In the genomic region with DNA sequence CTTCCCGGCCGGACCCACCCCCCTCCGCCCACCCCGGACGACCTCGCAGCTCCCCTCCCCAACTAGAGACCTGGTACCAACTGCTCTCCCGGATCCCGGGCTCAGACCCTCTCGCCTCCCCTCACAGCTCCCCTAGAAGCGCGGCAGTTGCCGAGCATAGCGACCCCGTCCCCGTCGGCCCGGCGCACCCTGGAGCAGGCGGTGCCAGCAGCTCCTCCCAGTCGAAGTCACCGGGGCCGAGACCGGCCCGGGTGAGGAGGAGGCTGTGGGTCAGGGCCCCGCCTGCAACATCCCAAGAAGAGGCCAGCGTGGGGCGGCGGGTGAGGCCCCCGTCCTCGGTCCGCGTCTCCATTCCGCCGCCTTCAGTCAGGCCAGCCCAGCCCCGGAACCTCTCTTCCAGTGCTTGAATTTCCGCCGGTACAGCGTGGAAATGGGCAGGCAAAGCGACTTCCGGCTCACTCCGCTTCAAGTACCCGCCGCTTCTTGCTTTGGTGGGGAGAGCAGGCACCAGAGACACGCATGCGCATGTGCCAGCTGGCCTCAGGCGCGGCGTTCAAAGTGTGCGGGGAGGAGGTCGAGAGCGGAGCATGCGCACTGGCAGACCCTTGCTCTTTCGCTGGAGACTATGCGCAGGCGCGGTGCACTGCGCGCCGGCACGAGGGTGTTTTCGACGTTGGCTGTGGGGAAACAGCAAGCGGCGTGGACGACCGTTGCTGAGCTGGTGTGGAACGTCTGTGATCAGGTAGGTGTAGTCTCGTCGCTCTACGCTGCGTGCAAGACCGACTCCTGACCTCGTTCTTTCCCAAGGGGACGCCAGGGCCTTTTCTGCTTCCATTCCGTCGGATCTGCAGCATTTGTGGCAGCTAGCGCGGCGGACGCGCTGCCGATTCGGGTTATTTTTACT, we compare ENCODE assay signal across 8 cellular contexts. TPM values are rescaled to one million over a fixed set of nuclear protein-coding genes. Genes with fewer than 3 reads are reported as not detected.
DNase-seq lines count a peak whose midpoint lies in the region; ATAC-seq lines count a peak whose summit lies in the region.

A gene with protein sequence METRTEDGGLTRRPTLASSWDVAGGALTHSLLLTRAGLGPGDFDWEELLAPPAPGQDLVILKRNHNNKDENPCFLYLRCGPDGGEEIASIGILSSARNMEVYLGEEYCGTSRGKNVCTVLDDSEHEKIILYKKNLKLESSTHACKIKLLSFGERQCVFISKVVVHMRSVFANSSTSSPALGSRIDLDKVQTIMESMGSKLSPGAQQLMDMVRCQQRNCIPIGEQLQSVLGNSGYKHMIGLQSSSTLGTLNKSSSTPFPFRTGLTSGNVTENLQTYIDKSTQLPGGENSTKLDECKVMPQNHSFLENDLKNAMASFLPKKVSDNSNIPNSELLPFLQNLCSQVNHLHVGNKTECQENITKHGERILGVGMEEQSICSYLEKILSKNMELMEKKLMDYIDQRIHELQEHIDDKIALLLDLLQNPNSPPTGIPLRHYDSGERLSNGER (minus strand): TSS at position 401 of the 904 bp plus-strand sequence. CDS start 49 bp downstream, at position 352.

- no peak within 1 kb of the TSS for H2AK5ac ChIP-seq in mesenchymal stem cell (ENCODE audit: low read length, severe bottlenecking)

- DNase-seq in COLO668 (lab: John Stamatoyannopoulos, UW; ENCODE audit: unreplicated experiment): peak; percentile 93
- DNase-seq in HT1080 (ENCODE audit: low read depth): peak; percentile 98
- DNase-seq in NOMO-1 treated with DMSO at 0.1 percent for 48 hours (lab: John Stamatoyannopoulos, UW; ENCODE audit: unreplicated experiment): peak; percentile 98
- peak; percentile 72 to 96 (median 86) for DNase-seq in activated CD8-positive, alpha-beta memory T cell treated with anti-CD3 and anti-CD28 coated beads for 48 hours (ENCODE audit: low read depth in 2 of 3, low spot score in 2 of 3)
- peak; percentile 98 for DNase-seq in mesenchymal stem cell
- peak; percentile 96 for DNase-seq in stimulated activated CD8-positive, alpha-beta memory T cell treated with anti-CD3 and anti-CD28 coated beads, Interleukin-12 subunit alpha, Interleukin-12 subunit beta, amount 100 ng/mL, for 4 hours (ENCODE audit: low read depth)

- H3K4me2 ChIP-seq in mesenchymal stem cell (ENCODE audit: low read length, poor library complexity, severe bottlenecking): peak within 1 kb of the TSS; percentile 82

- H2BK15ac ChIP-seq in mesenchymal stem cell (ENCODE audit: low read depth, poor library complexity, severe bottlenecking): no peak within 1 kb of the TSS

- H3K4me3 ChIP-seq in endocrine pancreas (ENCODE audit: control insufficient read depth, insufficient read depth, low read length) (peak within 1 kb of the TSS; percentile 70), mesenchymal stem cell (ENCODE audit: insufficient read depth in 1 of 2, low read depth in 1 of 2, low read length in 2 of 2) (peak within 1 kb of the TSS; percentile 80 to 92)

- 9% methylated on average over 76 of the region's 83 CpGs for WGBS in mesenchymal stem cell

- peak within 1 kb of the TSS; percentile 28 to 45 for H2BK12ac ChIP-seq in mesenchymal stem cell (ENCODE audit: low read length in 2 of 2)

- H2BK5ac ChIP-seq in mesenchymal stem cell (ENCODE audit: low read depth, low read length, poor library complexity, severe bottlenecking): no peak within 1 kb of the TSS

- H3K4me1 ChIP-seq in endocrine pancreas (ENCODE audit: control insufficient read depth, insufficient read depth, low read length): peaks cover 8% of the 10 kb centered on the region
- H3K4me1 ChIP-seq in mesenchymal stem cell (ENCODE audit: control insufficient read depth, insufficient read depth, low read depth, low read length): peaks cover 6% of the 10 kb centered on the region

- peak within 1 kb of the TSS; percentile 87 to 95 for H3K18ac ChIP-seq in mesenchymal stem cell (ENCODE audit: low read depth in 1 of 2, low read length in 2 of 2)

- H3K9ac ChIP-seq in endocrine pancreas (ENCODE audit: control insufficient read depth, insufficient read depth, low read length) (peak within 1 kb of the TSS; percentile 77), mesenchymal stem cell (ENCODE audit: low read length) (peak within 1 kb of the TSS; percentile 92)

- H4K91ac ChIP-seq in mesenchymal stem cell (ENCODE audit: low read length): peak within 1 kb of the TSS; percentile 88

- ATAC-seq in GM21360 (IDR thresholded peaks at IDR 0.05; ENCODE audit: unreplicated experiment): peak; percentile 99

- H2BK120ac ChIP-seq in mesenchymal stem cell (ENCODE audit: low read depth, low read length): no peak within 1 kb of the TSS

- peak within 1 kb of the TSS; percentile 52 for H3K27ac ChIP-seq in mesenchymal stem cell (ENCODE audit: low read length, poor library complexity, severe bottlenecking)

- H3K27me3 ChIP-seq in endocrine pancreas (ENCODE audit: control insufficient read depth, insufficient read depth, low read length) (no peaks in the 10 kb centered on the region), mesenchymal stem cell (ENCODE audit: control insufficient read depth in 1 of 2, insufficient read depth in 1 of 2, low read length in 2 of 2) (no peaks in the 10 kb centered on the region)

- H3K36me3 ChIP-seq in endocrine pancreas (ENCODE audit: control insufficient read depth, insufficient read depth, low read length) (no peaks in the 10 kb centered on the region), mesenchymal stem cell (ENCODE audit: control insufficient read depth in 1 of 2, insufficient read depth in 2 of 2, low read depth in 1 of 2, low read length in 2 of 2) (peaks cover 0 to 27% of the 10 kb centered on the region in 2 experiments)

- peak within 1 kb of the TSS; percentile 46 to 79 for H3K4ac ChIP-seq in mesenchymal stem cell (ENCODE audit: low read depth in 1 of 2, low read length in 2 of 2)

- peak within 1 kb of the TSS in 1 of 2 experiments; percentile 96 for H3K14ac ChIP-seq in mesenchymal stem cell (ENCODE audit: low read length in 2 of 2)

- H4K8ac ChIP-seq in mesenchymal stem cell (ENCODE audit: low read length): peak within 1 kb of the TSS; percentile 99

- H2AFZ ChIP-seq in mesenchymal stem cell (ENCODE audit: low read depth, low read length): peak within 1 kb of the TSS; percentile 98

- H3K79me1 ChIP-seq in mesenchymal stem cell (replicated peaks; ENCODE audit: low read length, poor library complexity, severe bottlenecking): peaks cover 12% of the 10 kb centered on the region

- H3K9me3 ChIP-seq in endocrine pancreas (ENCODE audit: control insufficient read depth, low read length): no peaks in the 10 kb centered on the region
- no peaks in the 10 kb centered on the region for H3K9me3 ChIP-seq in mesenchymal stem cell (ENCODE audit: control insufficient read depth, low read length)

- peak within 1 kb of the TSS in 1 of 2 experiments; percentile 96 for H3K23ac ChIP-seq in mesenchymal stem cell (ENCODE audit: low read length in 2 of 2)

RNA-seq across cellular contexts. Expression of the gene that starts here (rescaled TPM):
- 8.1 and 9.4 TPM in 2 replicates for total RNA-seq in HT1080 (2014; rRNA removed; shearing (Covaris generic))
- polyA plus RNA-seq in HT1080 (2015; cell fraction: cytosol; rRNA removed): 9.3 and 11.1 TPM in 2 replicates
- polyA plus RNA-seq in HT1080 (2015; cell fraction: nucleus; rRNA removed): 14.3 and 17.1 TPM in 2 replicates
- 7.1 TPM for polyA plus RNA-seq in mesenchymal stem cell (2013, experiment 1 of 2)
- polyA plus RNA-seq in mesenchymal stem cell (2013, experiment 2 of 2): 6.8 TPM

Comparison
In these comparisons a context has a peak if more than half of its experiments do, and no peak if none do; other contexts are left out.
1. Peak in every context shown above with its lines: DNase-seq, ATAC-seq, H3K4me3 ChIP-seq and H3K27ac ChIP-seq.